ENCODE assay signal across 9 cellular contexts in the genomic region with DNA sequence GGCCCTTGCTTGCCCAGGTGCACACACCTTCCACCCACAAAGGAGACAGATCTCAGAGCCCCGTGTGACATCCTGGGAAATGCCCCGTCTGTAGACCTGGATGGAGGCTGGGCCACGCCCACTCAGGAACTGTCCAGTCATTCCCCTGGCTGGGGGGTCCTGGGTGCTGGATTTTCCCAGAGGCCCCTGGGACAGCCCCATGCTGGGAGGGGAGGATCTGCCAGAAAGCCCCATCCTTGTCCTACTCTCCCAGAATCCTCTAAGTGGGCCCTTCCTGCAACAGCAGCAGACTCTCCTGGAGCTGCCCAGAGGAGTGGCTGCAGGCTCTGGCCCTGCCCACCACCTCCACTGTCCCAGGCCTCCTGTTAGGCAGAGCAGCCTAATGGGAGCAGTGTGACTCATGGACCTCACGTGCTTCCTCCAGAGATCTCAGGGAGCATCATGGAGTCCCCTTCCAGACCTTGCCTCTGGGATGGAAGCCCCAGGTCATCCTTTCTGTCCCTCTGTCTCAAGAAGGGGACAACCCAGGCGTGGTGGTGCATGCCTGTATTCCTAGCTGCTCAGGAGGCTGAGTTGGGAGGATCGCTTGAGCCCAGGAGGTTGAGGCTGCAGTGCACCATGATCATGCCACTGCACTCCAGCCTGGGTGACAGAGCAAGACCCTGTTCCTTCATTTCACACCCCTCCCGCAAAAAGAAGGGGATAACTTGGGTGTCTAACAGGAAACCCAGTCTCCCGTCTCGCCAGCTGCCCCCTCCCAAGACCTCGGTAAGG. TPM values are rescaled to one million over a fixed set of nuclear protein-coding genes. Genes with fewer than 3 reads are reported as not detected.
DNase-seq lines count a peak whose midpoint lies in the region; ATAC-seq and TF ChIP-seq lines count a peak whose summit lies in the region.
"Had no signal": no experiment of that assay in that cellular context is flagged by ENCODE, and none has a peak within 500 bp of the region (broad histone marks: within the 10 kb centered on the region; RNA-seq: fewer than 3 reads in every experiment).

No MANE protein-coding gene starts in this region.

- POLR2A ChIA-PET in CD8-positive, alpha-beta T cell (lab: Charles Lee) = no interaction called here

- peaks cover 9% of the 10 kb centered on the region for H3K4me1 Mint-ChIP-seq in CD8-positive, alpha-beta T cell (ENCODE audit: low read depth)

- peak; percentile 14 for ATAC-seq in CD8-positive, alpha-beta T cell

- no peaks in the 10 kb centered on the region for H3K79me2 ChIP-seq in mesendoderm (ENCODE audit: control insufficient read depth, insufficient read depth, low read length)

- H3K4me3 ChIP-seq in CD8-positive, alpha-beta T cell (ENCODE audit: low read depth, low read length) = no peak overlapping the region
- H3K4me3 ChIP-seq in HUES48 (ENCODE audit: low read depth, low read length) (no peak overlapping the region), brain microvascular endothelial cell (ENCODE audit: low read depth, low read length) (no peak overlapping the region), mesendoderm (ENCODE audit: low read length) (no peak overlapping the region)
- H3K4me3 ChIP-seq: SJCRH30 had no signal

- no peak overlapping the region for H4K5ac ChIP-seq in mesendoderm (ENCODE audit: low read length)

- no peaks in the 10 kb centered on the region for H3K4me1 ChIP-seq in CD8-positive, alpha-beta T cell (ENCODE audit: insufficient read depth, low read length)
- no peaks in the 10 kb centered on the region for H3K4me1 ChIP-seq in HUES48 (ENCODE audit: control insufficient read depth, insufficient read depth, low read length)
- H3K4me1 ChIP-seq in mesendoderm (ENCODE audit: control insufficient read depth, low read depth, low read length) = no peaks in the 10 kb centered on the region
- H3K4me1 ChIP-seq: SJCRH30 had no signal

- H3K4ac ChIP-seq in mesendoderm (ENCODE audit: low read depth, low read length) = no peak overlapping the region

- in situ Hi-C loops in brain microvascular endothelial cell (cut with HindIII; ENCODE audit: low pct_ligation_motif_present, low sequenced_read_pairs) = no loop called here

- no peak overlapping the region for H3K9ac ChIP-seq in HUES48 (ENCODE audit: low read depth, low read length)
- H3K9ac ChIP-seq in mesendoderm (ENCODE audit: low read length) = no peak overlapping the region

- no peaks in the 10 kb centered on the region for H3K27me3 Mint-ChIP-seq in CD8-positive, alpha-beta T cell (ENCODE audit: low read depth)

- H3K27ac Mint-ChIP-seq in CD8-positive, alpha-beta T cell = peak overlapping the region; percentile 72

- H3K36me3 ChIP-seq in CD8-positive, alpha-beta T cell (ENCODE audit: insufficient read depth, low read length) = peaks cover 64% of the 10 kb centered on the region
- H3K36me3 ChIP-seq in HUES48 (ENCODE audit: control insufficient read depth, insufficient read depth, low read length) (peaks cover 79% of the 10 kb centered on the region), brain microvascular endothelial cell (replicated peaks) (peaks cover 25% of the 10 kb centered on the region), mesendoderm (ENCODE audit: control insufficient read depth, insufficient read depth, low read length) (peaks cover 12% of the 10 kb centered on the region)
- H3K36me3 ChIP-seq: SJCRH30 had no signal

- no peaks in the 10 kb centered on the region for H3K9me3 ChIP-seq in CD8-positive, alpha-beta T cell (ENCODE audit: low read length)
- no peaks in the 10 kb centered on the region for H3K9me3 ChIP-seq in HUES48 (ENCODE audit: control insufficient read depth, insufficient read depth, low read length)
- H3K9me3 ChIP-seq: SJCRH30 had no signal

- no peak overlapping the region for H3K56ac ChIP-seq in mesendoderm (ENCODE audit: low read length)

- no peak overlapping the region for H2BK120ac ChIP-seq in mesendoderm (ENCODE audit: low read depth, low read length)

- H2AK5ac ChIP-seq in mesendoderm (ENCODE audit: low read length) = no peak overlapping the region

- H3K4me2 ChIP-seq in mesendoderm (ENCODE audit: low read length) = no peak overlapping the region

- H3K36me3 Mint-ChIP-seq in CD8-positive, alpha-beta T cell = peaks cover 86% of the 10 kb centered on the region

- DNase-seq in CD8-positive, alpha-beta T cell = no peak
- peak; percentile 54 for DNase-seq in brain microvascular endothelial cell
- DNase-seq in mesendoderm = peak; percentile 60
- DNase-seq in NCI-H2171 treated with DMSO at 0.1 percent for 48 hours (lab: John Stamatoyannopoulos, UW) = no peak
- no peak for DNase-seq in NCI-H82 treated with DMSO at 0.1 percent for 48 hours (lab: John Stamatoyannopoulos, UW; ENCODE audit: unreplicated experiment)
- no peak for DNase-seq in DMS153 treated with DMSO at 0.1 percent for 48 hours (lab: John Stamatoyannopoulos, UW; ENCODE audit: unreplicated experiment)
- DNase-seq in DMS 273 (lab: John Stamatoyannopoulos, UW; ENCODE audit: unreplicated experiment) = no peak

- no peak overlapping the region for H3K4me3 Mint-ChIP-seq in CD8-positive, alpha-beta T cell

- H4K8ac ChIP-seq in mesendoderm (ENCODE audit: low read depth, low read length) = no peak overlapping the region

- H3K27ac ChIP-seq in CD8-positive, alpha-beta T cell (ENCODE audit: low read depth, low read length) = no peak overlapping the region
- peak overlapping the region; percentile 11 for H3K27ac ChIP-seq in HUES48 (ENCODE audit: low read depth, low read length)
- H3K27ac ChIP-seq in brain microvascular endothelial cell = no peak overlapping the region
- H3K27ac ChIP-seq in mesendoderm (ENCODE audit: low read depth, low read length) = no peak overlapping the region
- H3K27ac ChIP-seq: SJCRH30 had no signal

- no peak overlapping the region for H3K18ac ChIP-seq in mesendoderm (ENCODE audit: low read length)

- intact Hi-C loops in CD8-positive, alpha-beta T cell (cut with DNase I, micrococcal nuclease) = loop anchor here (1.0 to 5.0 kb wide), 4 partner anchors 48 to 165 kb away; partner anchors contain the start of gene CDKN2AIPNL (in 1 of the 2)

- H3K27me3 ChIP-seq in CD8-positive, alpha-beta T cell (ENCODE audit: insufficient read depth, low read length) = no peaks in the 10 kb centered on the region
- H3K27me3 ChIP-seq in HUES48 (ENCODE audit: control insufficient read depth, insufficient read depth, low read length) (no peaks in the 10 kb centered on the region), brain microvascular endothelial cell (replicated peaks) (no peaks in the 10 kb centered on the region), mesendoderm (ENCODE audit: insufficient read depth, low read length, poor library complexity) (no peaks in the 10 kb centered on the region)
- H3K27me3 ChIP-seq: SJCRH30 had no signal

- peaks cover 2% of the 10 kb centered on the region for H3K79me1 ChIP-seq in mesendoderm (ENCODE audit: low read length)

- WGBS in mesendoderm (ENCODE audit: extremely low coverage, insufficient coverage, low lambda C conversion rate) = no CpG with 5 or more reads among the region's 10 CpGs

- TF ChIP-seq CTCF in CD8-positive, alpha-beta T cell (IDR thresholded peaks at IDR 0.05) = no peak
- no peak for TF ChIP-seq CTCF in brain microvascular endothelial cell (IDR thresholded peaks at IDR 0.05; ENCODE audit: low read depth, low read length, missing control alignments)

- H2BK5ac ChIP-seq in mesendoderm (ENCODE audit: low read length) = no peak overlapping the region

- H3K23ac ChIP-seq in mesendoderm (ENCODE audit: low read length) = no peak overlapping the region

- no peaks in the 10 kb centered on the region for H3K9me3 Mint-ChIP-seq in CD8-positive, alpha-beta T cell

- CTCF ChIA-PET in CD8-positive, alpha-beta T cell (lab: Charles Lee) = interaction anchor here (1.2 to 4.9 kb wide), 11 partner anchors 10 to 273 kb away, joined by 3 to 34 read pairs (median 5); partner anchors contain the start of gene CDKN2AIPNL

- no peak overlapping the region for H2BK15ac ChIP-seq in mesendoderm (replicated peaks; ENCODE audit: low read depth)

RNA-seq across cellular contexts. Expression of gene JADE2, which starts 51.7 kb away (rescaled TPM):
- 100 to 1,000 TPM; 126 to 133 TPM for total RNA-seq in CD8-positive, alpha-beta T cell
- polyA plus RNA-seq in mesendoderm (2013, experiment 1 of 2) = 36.2 TPM
- polyA plus RNA-seq in mesendoderm (2013, experiment 2 of 2) = 36.7 TPM

RNA-seq across cellular contexts. Expression of gene SAR1B, which starts 55.4 kb away (rescaled TPM):
- 10 to 100 TPM; 45.2 to 46.7 TPM for total RNA-seq in CD8-positive, alpha-beta T cell
- polyA plus RNA-seq in mesendoderm (2013, experiment 1 of 2) = 15.2 TPM
- 16.3 TPM for polyA plus RNA-seq in mesendoderm (2013, experiment 2 of 2)

Comparison
In these comparisons a context has a peak if more than half of its experiments do, and no peak if none do; other contexts are left out.
1. DNase-seq: peak in brain microvascular endothelial cell (single experiment) and mesendoderm (single experiment); none in CD8-positive, alpha-beta T cell (0 of 7), NCI-H2171 treated with DMSO at 0.1 percent for 48 hours (single experiment), NCI-H82 treated with DMSO at 0.1 percent for 48 hours (single experiment), DMS153 treated with DMSO at 0.1 percent for 48 hours (single experiment) and DMS 273 (single experiment).